8 cellular contexts compared by ENCODE assay signal in the genomic region with DNA sequence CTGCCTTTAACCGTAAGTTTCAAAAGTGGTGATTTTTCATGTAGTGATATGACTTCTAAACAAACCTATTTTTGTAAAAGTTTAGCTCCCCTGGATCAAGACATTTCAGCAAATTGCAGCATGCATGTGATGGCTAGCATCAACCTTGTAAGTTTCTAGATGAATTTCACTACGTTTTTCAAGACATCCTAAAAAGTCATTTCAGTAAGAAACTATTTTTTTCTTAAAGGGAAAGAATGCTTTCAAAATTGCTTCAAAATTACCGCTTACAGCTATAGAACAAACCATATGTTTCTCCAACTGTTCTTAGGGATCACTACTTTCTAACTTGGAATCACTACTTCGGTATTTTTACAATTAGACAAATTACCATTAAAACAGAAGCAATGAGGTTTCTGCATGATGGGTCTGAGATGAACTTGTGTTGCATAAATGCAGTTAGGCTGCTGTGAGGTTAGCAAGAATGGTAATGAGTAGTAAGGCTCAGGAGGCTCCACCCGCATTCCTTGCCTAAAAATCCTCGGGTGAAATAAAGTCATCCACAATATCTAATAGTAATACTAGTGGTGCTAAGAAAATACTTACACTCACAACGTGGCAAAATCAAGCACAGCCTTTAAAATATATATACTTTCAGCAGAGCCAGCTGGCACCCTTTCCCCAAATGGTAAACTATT. TPM values are rescaled to one million over a fixed set of nuclear protein-coding genes. Genes with fewer than 3 reads are reported as not detected.
DNase-seq lines count a peak whose midpoint lies in the region; ATAC-seq, FAIRE-seq and TF ChIP-seq lines count a peak whose summit lies in the region.

No MANE protein-coding gene starts in this region.

- H3K9me3 ChIP-seq in upper lobe of right lung (no peaks in the 10 kb centered on the region), WERI-Rb-1 (ENCODE audit: severe bottlenecking) (no peaks in the 10 kb centered on the region)

- H3K27me3 ChIP-seq in bronchial epithelial cell (ENCODE audit: control insufficient read depth, insufficient read depth, low read length) (no peaks in the 10 kb centered on the region), upper lobe of right lung (no peaks in the 10 kb centered on the region), WERI-Rb-1 (ENCODE audit: insufficient read depth, low read depth, severe bottlenecking) (no peaks in the 10 kb centered on the region)

- H3K36me3 ChIP-seq in bronchial epithelial cell (ENCODE audit: control insufficient read depth, insufficient read depth, low read length) (no peaks in the 10 kb centered on the region), upper lobe of right lung (peaks cover 14% of the 10 kb centered on the region), WERI-Rb-1 (peaks cover 4% of the 10 kb centered on the region; the same call in 1 of the 2 replicates)

- TF ChIP-seq CTCF in bronchial epithelial cell (IDR thresholded peaks at IDR 0.05; ENCODE audit: insufficient read depth, low read length, severe bottlenecking) (no peak), upper lobe of right lung (IDR thresholded peaks at IDR 0.05) (no peak), WERI-Rb-1 (IDR thresholded peaks at IDR 0.05; ENCODE audit: low read depth, low read length) (no peak)

- peaks cover 28% of the 10 kb centered on the region for H3K4me1 Mint-ChIP-seq in activated T-cell treated with anti-CD3 and anti-CD28 coated beads, Interleukin-2, amount 50 U/mL, for 4 hours (ENCODE audit: low read depth)
- peaks cover 14% of the 10 kb centered on the region for H3K4me1 Mint-ChIP-seq in memory B cell

- peak in 1 of 2 donors; percentile 6 for ATAC-seq in activated T-cell treated with anti-CD3 and anti-CD28 coated beads, Interleukin-2, amount 50 U/mL, for 4 hours
- ATAC-seq in memory B cell (ENCODE audit: low read depth) (no peak), upper lobe of right lung (no peak)

- FAIRE-seq in bronchial epithelial cell (lab: Jason Lieb, UNC), result no peak

- intact Hi-C loops in upper lobe of right lung (cut with DNase I), result no loop called here

- DNase-seq in activated T-cell treated with anti-CD3 and anti-CD28 coated beads, Interleukin-2, amount 50 U/mL, for 4 hours, result no peak
- no peak for DNase-seq in activated T-cell treated with anti-CD3 and anti-CD28 coated beads, Interleukin-2, amount 50 U/mL, for 1 hour
- peak; percentile 17 for DNase-seq in bronchial epithelial cell (ENCODE audit: low read depth)
- DNase-seq in memory B cell (ENCODE audit: low spot score in 2 of 2), result no peak
- no peak for DNase-seq in upper lobe of right lung
- no peak for DNase-seq in SHP77 treated with DMSO at 0.1 percent for 48 hours (lab: John Stamatoyannopoulos, UW)
- DNase-seq in WERI-Rb-1, result no peak
- DNase-seq in DMS53 (lab: John Stamatoyannopoulos, UW), result no peak

- H3K4me1 ChIP-seq in upper lobe of right lung, result peaks cover 21% of the 10 kb centered on the region

- peaks cover 3% of the 10 kb centered on the region for H3K36me3 Mint-ChIP-seq in activated T-cell treated with anti-CD3 and anti-CD28 coated beads, Interleukin-2, amount 50 U/mL, for 4 hours (ENCODE audit: insufficient read depth)
- peaks cover 4% of the 10 kb centered on the region for H3K36me3 Mint-ChIP-seq in memory B cell

- H3K27me3 Mint-ChIP-seq in activated T-cell treated with anti-CD3 and anti-CD28 coated beads, Interleukin-2, amount 50 U/mL, for 4 hours (ENCODE audit: low read depth), result peaks cover 3% of the 10 kb centered on the region
- H3K27me3 Mint-ChIP-seq in memory B cell, result peaks cover 4% of the 10 kb centered on the region

- H3K27ac ChIP-seq in upper lobe of right lung, result peak overlapping the region; percentile 95
- no peak overlapping the region for H3K27ac ChIP-seq in WERI-Rb-1

- peak overlapping the region; percentile 92 for H3K27ac Mint-ChIP-seq in memory B cell

- peak overlapping the region; percentile 65 for H3K4me3 ChIP-seq in bronchial epithelial cell (ENCODE audit: low read depth, low read length)
- peak overlapping the region; percentile 82 for H3K4me3 ChIP-seq in upper lobe of right lung
- no peak overlapping the region for H3K4me3 ChIP-seq in WERI-Rb-1 (ENCODE audit: low read depth, low read length)

- H3K4me3 Mint-ChIP-seq in activated T-cell treated with anti-CD3 and anti-CD28 coated beads, Interleukin-2, amount 50 U/mL, for 4 hours, result peak overlapping the region; percentile 80
- peak overlapping the region; percentile 87 for H3K4me3 Mint-ChIP-seq in memory B cell

- no peaks in the 10 kb centered on the region for H3K9me3 Mint-ChIP-seq in activated T-cell treated with anti-CD3 and anti-CD28 coated beads, Interleukin-2, amount 50 U/mL, for 4 hours
- H3K9me3 Mint-ChIP-seq in memory B cell, result no peaks in the 10 kb centered on the region

RNA-seq across cellular contexts. Expression of gene CDC14B, which starts 53.8 kb away (rescaled TPM):
- total RNA-seq in activated T-cell treated with anti-CD3 and anti-CD28 coated beads, Interleukin-2, amount 50 U/mL, for 4 hours, result 1 to 10 TPM; 1.7 to 2.9 (median 2.5) TPM
- total RNA-seq in bronchial epithelial cell, result 8.4 and 11.6 TPM in 2 replicates
- total RNA-seq in upper lobe of right lung, result 14.5 TPM
